ENCODE assay signal across 8 cellular contexts in the genomic region with DNA sequence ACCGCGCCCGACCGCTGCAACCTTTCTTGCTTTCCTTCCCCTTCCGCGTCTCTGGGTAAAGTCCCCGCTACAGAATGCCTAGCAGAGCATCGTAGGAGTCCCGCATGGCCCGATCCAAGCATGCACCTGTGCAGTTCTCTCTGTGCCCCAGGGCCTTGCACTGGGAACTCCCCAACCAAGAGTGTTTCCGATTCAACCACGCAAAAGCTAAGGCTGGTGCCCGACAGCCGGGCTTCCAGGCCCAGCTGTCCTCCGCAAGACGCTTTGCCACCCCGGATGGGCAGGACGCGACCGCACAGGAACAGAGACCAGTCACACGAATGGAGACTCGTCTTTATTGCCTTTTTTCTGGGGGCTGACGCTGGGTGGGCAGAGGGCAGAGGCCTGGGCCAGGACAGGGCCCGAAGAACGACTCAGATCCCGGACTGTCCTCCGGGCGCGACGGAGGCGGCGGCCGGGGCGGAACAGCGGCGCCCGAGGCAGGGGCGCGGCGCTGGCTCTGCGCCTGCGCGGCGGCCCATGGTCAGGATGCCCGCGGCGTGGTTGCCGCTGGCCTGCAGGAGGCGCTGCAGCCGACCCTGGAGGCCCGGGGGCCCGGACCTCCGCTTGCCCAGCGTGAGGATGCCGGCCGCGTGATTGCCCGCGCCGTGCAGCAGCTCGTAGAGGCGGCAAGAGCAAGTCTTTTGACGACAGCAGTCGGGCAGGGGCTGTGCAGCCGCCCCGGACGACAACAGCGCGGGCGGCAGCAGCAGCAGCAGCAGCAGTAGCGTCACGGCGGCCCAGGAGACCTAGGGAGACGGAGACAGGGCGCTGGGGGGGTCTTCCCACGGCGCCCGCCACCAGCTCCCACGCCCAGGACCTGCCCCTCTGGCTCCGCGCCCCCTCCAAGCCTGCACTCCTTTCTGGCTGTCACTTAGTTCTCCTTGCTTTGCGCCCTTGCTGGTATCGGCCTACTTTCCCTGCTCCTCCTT. TPM values are rescaled to one million over a fixed set of nuclear protein-coding genes. Genes with fewer than 3 reads are reported as not detected.
DNase-seq lines count a peak whose midpoint lies in the region; ATAC-seq lines count a peak whose summit lies in the region.

No MANE protein-coding gene starts in this region.

- peak overlapping the region; percentile 72 for H3K27ac ChIP-seq in cingulate gyrus (ENCODE audit: low read depth, low read length)

- DNase-seq in NCI-H2107 (lab: John Stamatoyannopoulos, UW) (peak; percentile 40), left lobe of liver (ENCODE audit: low spot score) (peak; percentile 72)
- peak; percentile 90 for DNase-seq in activated CD4-positive, CD25-positive, alpha-beta regulatory T cell treated with anti-CD3 and anti-CD28 coated beads, Interleukin-2, amount 50 U/mL, for 72 hours
- DNase-seq in stimulated activated CD4-positive, alpha-beta T cell treated with anti-CD3 and anti-CD28 coated beads, Interleukin-1b, Interleukin-23, amount 100 ng/mL, for 48 hours, result peak; percentile 80

- H3K4me3 ChIP-seq in GM08714 (ENCODE audit: low read length), result peak overlapping the region; percentile 56; the same call in 1 of the 2 replicates

- ATAC-seq in HG02610 (IDR thresholded peaks at IDR 0.05; ENCODE audit: unreplicated experiment) (peak; percentile 52), left lobe of liver (peak; percentile 89), HG03354 (IDR thresholded peaks at IDR 0.05; ENCODE audit: poor library complexity, severe bottlenecking, unreplicated experiment) (no peak)

RNA-seq across cellular contexts. Expression of gene HCRT, which starts 1.2 kb away (rescaled TPM):
- total RNA-seq in left lobe of liver, result not detected

RNA-seq across cellular contexts. Expression of gene KCNH4, which starts 3.1 kb away (rescaled TPM):
- not detected for total RNA-seq in left lobe of liver

RNA-seq across cellular contexts. Expression of gene GHDC, which starts 10.3 kb away (rescaled TPM):
- 15.7 TPM for total RNA-seq in left lobe of liver

RNA-seq across cellular contexts. Expression of gene RAB5C, which starts 29.2 kb away (rescaled TPM):
- total RNA-seq in left lobe of liver, result 56.3 TPM

Comparison
In these comparisons a context has a peak if more than half of its experiments do, and no peak if none do; other contexts are left out.
1. DNase-seq: peak in every context shown above with its lines; median percentile 90 in activated CD4-positive, CD25-positive, alpha-beta regulatory T cell treated with anti-CD3 and anti-CD28 coated beads, Interleukin-2, amount 50 U/mL, for 72 hours; 80 in stimulated activated CD4-positive, alpha-beta T cell treated with anti-CD3 and anti-CD28 coated beads, Interleukin-1b, Interleukin-23, amount 100 ng/mL, for 48 hours; 72 in left lobe of liver; 40 in NCI-H2107.